ENCODE assay signal across 1 cellular context in genomic region chr7:100546868-100547800, GRCh38.
TF ChIP-seq lines count a peak whose summit lies in the region.

No MANE protein-coding gene starts in this region.

TF ChIP-seq in H1, 55 proteins besides CTCF, POLR2A, EP300 and RAD21:
- TF ChIP-seq CHD7 (IDR thresholded peaks at IDR 0.05; ENCODE audit: insufficient replicate concordance, low read length) (no peak), SAP30 (IDR thresholded peaks at IDR 0.05; ENCODE audit: insufficient read depth, insufficient replicate concordance, low read length) (no peak), SIX5 (IDR thresholded peaks at IDR 0.05; ENCODE audit: low read depth, low read length) (no peak), BCL11A (IDR thresholded peaks at IDR 0.05; ENCODE audit: low read depth in 2 of 2, low read length in 2 of 2) (no peak), ZNF274 (IDR thresholded peaks at IDR 0.05; ENCODE audit: borderline replicate concordance, extremely low read depth, low read length) (no peak), CHD2 (IDR thresholded peaks at IDR 0.05; ENCODE audit: low read length) (no peak), SP4 (IDR thresholded peaks at IDR 0.05; ENCODE audit: low read length) (no peak), KDM1A (IDR thresholded peaks at IDR 0.05; ENCODE audit: borderline replicate concordance, low read length) (no peak), CEBPB (IDR thresholded peaks at IDR 0.05; ENCODE audit: low read depth, low read length) (no peak), KDM5A (IDR thresholded peaks at IDR 0.05; ENCODE audit: low read length) (no peak)
TF ChIP-seq in H1: peak in this region for 0.
